In genomic region chr2:62814132-62814531, GRCh38 we compare ENCODE assay signal across 9 cellular contexts.
DNase-seq lines count a peak whose midpoint lies in the region; TF ChIP-seq lines count a peak whose summit lies in the region.
"Had no signal": no experiment of that assay in that cellular context is flagged by ENCODE, and none has a peak within 500 bp of the region (broad histone marks: within the 10 kb centered on the region; RNA-seq: fewer than 3 reads in every experiment).

No MANE protein-coding gene starts in this region.

- H4K5ac ChIP-seq in H9 (ENCODE audit: insufficient read length, low read depth, low read length): no peak overlapping the region

- no peak overlapping the region for H3K14ac ChIP-seq in H9 (ENCODE audit: insufficient read depth, low read length)

- no peak overlapping the region for H2BK12ac ChIP-seq in H9 (ENCODE audit: insufficient read length, low read depth, low read length)

- H2BK120ac ChIP-seq in H9 (ENCODE audit: low read depth, low read length, poor library complexity, severe bottlenecking): no peak overlapping the region

- no peaks in the 10 kb centered on the region for H3K23me2 ChIP-seq in H9 (ENCODE audit: insufficient read length, low read depth, low read length, poor library complexity, severe bottlenecking)

- no peaks in the 10 kb centered on the region for H3K4me1 ChIP-seq in H9 (ENCODE audit: insufficient read depth, low read length)

- intact Hi-C loops in lower leg skin (cut with DNase I; ENCODE audit: low total_unique reads): no loop called here

- DNase-seq in GM04504 (ENCODE audit: low read depth) (peak; percentile 77), NB4 (ENCODE audit: low read depth) (peak; percentile 15), chondrocyte (ENCODE audit: low spot score) (no peak), renal cortical epithelial cell (ENCODE audit: low read depth) (peak; percentile 32), lower leg skin (ENCODE audit: low spot score in 2 of 2) (no peak), H9 (no peak), NCI-H1048 (lab: John Stamatoyannopoulos, UW) (no peak)
- DNase-seq: DMS79 treated with DMSO at 0.1 percent for 48 hours had no signal

- no peak overlapping the region for H2BK5ac ChIP-seq in H9 (ENCODE audit: insufficient read length, low read length)

- no peak overlapping the region for H2BK15ac ChIP-seq in H9 (ENCODE audit: low read depth, low read length)

- no peaks in the 10 kb centered on the region for H3K27me3 ChIP-seq in H9 (ENCODE audit: insufficient read depth, low read length)

- H3K4me3 ChIP-seq in NB4 (ENCODE audit: low read depth, low read length): no peak overlapping the region
- no peak overlapping the region for H3K4me3 ChIP-seq in lower leg skin (ENCODE audit: low read depth, poor library complexity, severe bottlenecking)

- H3T11ph ChIP-seq in H9 (ENCODE audit: low read length): no peak overlapping the region

- H3K23ac ChIP-seq in H9 (ENCODE audit: insufficient read length, low read depth, low read length): no peak overlapping the region

- no peak overlapping the region for H3K27ac ChIP-seq in H9 (ENCODE audit: insufficient read length, low read depth, low read length)

- no peak overlapping the region for H2AFZ ChIP-seq in H9 (ENCODE audit: low read length)

- H3K27ac Mint-ChIP-seq in chondrocyte (ENCODE audit: unreplicated experiment): peak overlapping the region; percentile 30
- H3K27ac Mint-ChIP-seq in H9: 0 out of 7 replicates have a peak overlapping the region, but pooled peaks of 1 of the 3 experiments have one; percentile 6
- H3K27ac Mint-ChIP-seq: T-helper 2 cell treated with Interferon-gamma antibody and Interleukin-4, amounts not matched to agents 5 μg/mL and 100 μg/mL, for 36 hours had no signal

- no peaks in the 10 kb centered on the region for H3K79me1 ChIP-seq in H9 (ENCODE audit: insufficient read depth, low read depth, low read length, poor library complexity, severe bottlenecking)

- H3K56ac ChIP-seq in H9 (ENCODE audit: insufficient read length, low read depth, low read length): no peak overlapping the region

- no peaks in the 10 kb centered on the region for H3K79me2 ChIP-seq in H9 (ENCODE audit: insufficient read depth, low read length)

- peaks cover 14% of the 10 kb centered on the region for H3K4me1 Mint-ChIP-seq in chondrocyte (ENCODE audit: low read depth)
- no peaks in the 10 kb centered on the region for H3K4me1 Mint-ChIP-seq in H9

- H3K9me3 Mint-ChIP-seq in chondrocyte (ENCODE audit: low read depth) (peaks cover 2% of the 10 kb centered on the region), H9 (no peaks in the 10 kb centered on the region)
- H3K9me3 Mint-ChIP-seq: T-helper 2 cell treated with Interferon-gamma antibody and Interleukin-4, amounts not matched to agents 5 μg/mL and 100 μg/mL, for 36 hours had no signal

- TF ChIP-seq CTCF in NB4 (IDR thresholded peaks at IDR 0.05; ENCODE audit: low read depth, low read length) (no peak), chondrocyte (IDR thresholded peaks at IDR 0.05) (no peak), lower leg skin (IDR thresholded peaks at IDR 0.05) (no peak), H9 (conservative IDR thresholded peaks at IDR 0.05) (no peak)

- H3K4ac ChIP-seq in H9 (ENCODE audit: low read depth, low read length): no peak overlapping the region

- no peaks in the 10 kb centered on the region for H3K27me3 Mint-ChIP-seq in chondrocyte (ENCODE audit: low read depth)
- H3K27me3 Mint-ChIP-seq in H9 (ENCODE audit: low read depth): no peaks in the 10 kb centered on the region

- H4K91ac ChIP-seq in H9 (ENCODE audit: insufficient read length, low read depth, low read length): no peak overlapping the region

- no peak overlapping the region for H3K4me2 ChIP-seq in H9 (ENCODE audit: insufficient read depth, insufficient read length, low read length)

- no peak for TF ChIP-seq POLR2A in NB4 (IDR thresholded peaks at IDR 0.05; ENCODE audit: extremely low read depth, insufficient read length)
- no peak for TF ChIP-seq POLR2A in lower leg skin (IDR thresholded peaks at IDR 0.05)

- H4K20me1 ChIP-seq in H9 (ENCODE audit: control insufficient read depth, insufficient read depth, insufficient read length): no peaks in the 10 kb centered on the region

- no peaks in the 10 kb centered on the region for H3K9me3 ChIP-seq in H9 (ENCODE audit: control insufficient read depth, low read depth, low read length)

- H3K18ac ChIP-seq in H9 (ENCODE audit: insufficient read length, low read depth, low read length): no peak overlapping the region

- no peak overlapping the region for H4K8ac ChIP-seq in H9 (replicated peaks; ENCODE audit: insufficient read length, low read depth, low read length)

- H3K4me3 Mint-ChIP-seq in chondrocyte (ENCODE audit: unreplicated experiment) (no peak overlapping the region), H9 (no peak overlapping the region)
- H3K4me3 Mint-ChIP-seq: T-helper 2 cell treated with Interferon-gamma antibody and Interleukin-4, amounts not matched to agents 5 μg/mL and 100 μg/mL, for 36 hours had no signal

- no peaks in the 10 kb centered on the region for H3K36me3 Mint-ChIP-seq in chondrocyte (ENCODE audit: low read depth)
- H3K36me3 Mint-ChIP-seq in H9 (ENCODE audit: insufficient read depth in 1 of 3, low read depth in 3 of 3): no peaks in the 10 kb centered on the region

- H3K9ac ChIP-seq in H9 (ENCODE audit: extremely low read depth, insufficient read length, low read length): no peak overlapping the region

- H2BK20ac ChIP-seq in H9 (ENCODE audit: low read depth, low read length, poor library complexity, severe bottlenecking): no peak overlapping the region

- no peak overlapping the region for H2AK5ac ChIP-seq in H9 (ENCODE audit: insufficient read length, low read length)

Comparison
In these comparisons a context has a peak if more than half of its experiments do, and no peak if none do; other contexts are left out.
1. DNase-seq: peak in GM04504 (single experiment), NB4 (single experiment) and renal cortical epithelial cell (single experiment); none in chondrocyte (single experiment), lower leg skin (0 of 2), H9 (single experiment) and NCI-H1048 (single experiment).